Comparison of ENCODE assay signal across 15 cellular contexts in genomic region chr11:27679136-27680015, GRCh38. TPM values are rescaled to one million over a fixed set of nuclear protein-coding genes. Genes with fewer than 3 reads are reported as not detected.
A peak's percentile ranks its signal among the peaks of the same experiment; 100 is the strongest.
DNase-seq lines count a peak whose midpoint lies in the region; ATAC-seq and TF ChIP-seq lines count a peak whose summit lies in the region.
"Had no signal": no experiment of that assay in that cellular context is flagged by ENCODE, and none has a peak within 500 bp of the region (broad histone marks: within the 10 kb centered on the region; RNA-seq: fewer than 3 reads in every experiment).

No MANE protein-coding gene starts in this region.

- no peak overlapping the region for H3K4me3 ChIP-seq in colonic mucosa

- H3K9me3 ChIP-seq in colonic mucosa = no peaks in the 10 kb centered on the region
- H3K9me3 ChIP-seq: BE2C had no signal

- intact Hi-C loops in colonic mucosa (cut with DNase I) = no loop called here

- H3K4me1 ChIP-seq in colonic mucosa = no peaks in the 10 kb centered on the region
- H3K4me1 ChIP-seq: BE2C had no signal

- peak; percentile 63 for ATAC-seq in GM18861 (IDR thresholded peaks at IDR 0.05; ENCODE audit: unreplicated experiment)
- ATAC-seq: SK-N-SH treated with all-trans-retinoic acid at 6 μM for 48 hours had no signal

- H3K4me1 Mint-ChIP-seq in HFFc6 (ENCODE audit: low read depth) = peaks cover 100% of the 10 kb centered on the region
- H3K4me1 Mint-ChIP-seq: CD4-positive, alpha-beta memory T cell had no signal

- H3K27ac Mint-ChIP-seq in HFFc6 = peak overlapping the region; percentile 70

- DNase-seq in HFFc6 = no peak
- peak; percentile 57 for DNase-seq in NCI-H226
- peak; percentile 56 for DNase-seq in renal cortical epithelial cell (ENCODE audit: low read depth)
- DNase-seq in ACHN = no peak
- DNase-seq in colonic mucosa = no peak
- no peak for DNase-seq in activated CD8-positive, alpha-beta memory T cell treated with anti-CD3 and anti-CD28 coated beads for 24 hours
- DNase-seq: BE2C; CD4-positive, alpha-beta memory T cell; DMS79; Kasumi-1; NCI-H1930; NCI-H510A treated with DMSO at 0.1 percent for 48 hours; SHP77 had no signal

- in situ Hi-C loops in ACHN (cut with HindIII; ENCODE audit: low pct_ligation_motif_present, low pct_unique_long_range_greater_than_20kb, low sequenced_read_pairs) = no loop called here

- H3K27me3 ChIP-seq in colonic mucosa = no peaks in the 10 kb centered on the region
- H3K27me3 ChIP-seq: BE2C had no signal

- no peaks in the 10 kb centered on the region for H3K36me3 ChIP-seq in colonic mucosa
- H3K36me3 ChIP-seq: BE2C had no signal

- peaks cover 14% of the 10 kb centered on the region for H3K9me3 Mint-ChIP-seq in HFFc6

- no peak overlapping the region for H3K27ac ChIP-seq in colonic mucosa

- peak overlapping the region; percentile 52 for H3K4me3 Mint-ChIP-seq in HFFc6
- H3K4me3 Mint-ChIP-seq: CD4-positive, alpha-beta memory T cell had no signal

- H3K9ac ChIP-seq in colonic mucosa (ENCODE audit: low read depth in 2 of 2, low read length in 2 of 2) = no peak overlapping the region

- H3K27me3 Mint-ChIP-seq in HFFc6 (ENCODE audit: insufficient read depth) = peaks cover 5% of the 10 kb centered on the region
- H3K27me3 Mint-ChIP-seq: CD4-positive, alpha-beta memory T cell had no signal

- peaks cover 59% of the 10 kb centered on the region for H3K36me3 Mint-ChIP-seq in HFFc6 (ENCODE audit: low read depth)

- TF ChIP-seq CTCF in HFFc6 (IDR thresholded peaks at IDR 0.05) (no peak), colonic mucosa (IDR thresholded peaks at IDR 0.05) (no peak)

RNA-seq across cellular contexts. Expression of gene BDNF, which starts 20.9 kb away (rescaled TPM):
- total RNA-seq in HFFc6 (2021; fragmentation: NEBNext Ultra II Directional; extraction: Animal tissue kit (Norgen Biotek cat#: 25700)) = 10 to 100 TPM; 62.1 to 92.2 (median 90.0) TPM
- total RNA-seq in renal cortical epithelial cell = 6.4 and 7.6 TPM in 2 replicates
- total RNA-seq in colonic mucosa = under 1 TPM; 0.10 to 0.40 TPM
- total RNA-seq: CD4-positive, alpha-beta memory T cell had no signal

Comparison
In these comparisons a context has a peak if more than half of its experiments do, and no peak if none do; other contexts are left out.
1. DNase-seq: peak in NCI-H226 (single experiment) and renal cortical epithelial cell (single experiment); none in HFFc6 (single experiment), ACHN (single experiment), colonic mucosa (single experiment) and activated CD8-positive, alpha-beta memory T cell treated with anti-CD3 and anti-CD28 coated beads for 24 hours (single experiment).